14 cellular contexts compared by ENCODE assay signal in the genomic region with DNA sequence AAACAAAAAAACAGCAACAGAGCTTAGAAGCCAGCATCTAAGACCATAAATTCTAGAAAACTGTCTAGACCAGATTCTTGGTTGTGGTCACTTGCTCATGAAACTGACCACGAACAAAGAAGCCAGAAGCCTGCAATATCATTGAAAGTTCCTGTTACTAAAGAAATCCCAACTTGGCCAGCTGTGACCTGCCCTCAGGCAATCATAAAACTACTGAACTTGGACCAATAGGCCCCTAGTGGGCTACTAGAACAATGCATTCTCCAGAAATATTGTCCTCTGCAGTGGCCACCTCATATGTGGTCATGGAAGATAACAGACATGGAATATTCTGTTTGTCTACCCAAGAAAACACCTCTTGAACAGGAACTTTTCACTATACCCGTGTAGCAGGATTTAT.
A peak's percentile ranks its signal among the peaks of the same experiment; 100 is the strongest.
DNase-seq lines count a peak whose midpoint lies in the region; FAIRE-seq and TF ChIP-seq lines count a peak whose summit lies in the region.
"Had no signal": no experiment of that assay in that cellular context is flagged by ENCODE, and none has a peak within 500 bp of the region (broad histone marks: within the 10 kb centered on the region; RNA-seq: fewer than 3 reads in every experiment).

No MANE protein-coding gene starts in this region.

- H4K91ac ChIP-seq in H9 (ENCODE audit: insufficient read length, low read depth, low read length): no peak overlapping the region

- no peaks in the 10 kb centered on the region for H3K4me1 ChIP-seq in H9 (ENCODE audit: insufficient read depth, low read length)
- H3K4me1 ChIP-seq: uterus had no signal

- H3K4ac ChIP-seq in H9 (ENCODE audit: low read depth, low read length): no peak overlapping the region

- H3K18ac ChIP-seq in H9 (ENCODE audit: insufficient read length, low read depth, low read length): no peak overlapping the region

- no peak overlapping the region for H2BK5ac ChIP-seq in H9 (ENCODE audit: insufficient read length, low read length)

- DNase-seq in H9: no peak
- peak; percentile 14 for DNase-seq in RPMI8226
- peak; percentile 68 for DNase-seq in islet precursor cell
- no peak for DNase-seq in hepatic stellate cell (ENCODE audit: low spot score)
- no peak for DNase-seq in RCC 7860 (ENCODE audit: low spot score)
- no peak for DNase-seq in SIG-M5 treated with dmso at 0.1 percent for 504 hours (lab: John Stamatoyannopoulos, UW; ENCODE audit: unreplicated experiment)
- no peak for DNase-seq in RWPE1 (ENCODE audit: low spot score)
- DNase-seq: activated CD4-positive, CD25-positive, alpha-beta regulatory T cell; NCI-H1417 treated with DMSO at 0.1 percent for 48 hours; uterus had no signal

- H3K23ac ChIP-seq in H9 (ENCODE audit: insufficient read length, low read depth, low read length): no peak overlapping the region

- H2BK12ac ChIP-seq in H9 (ENCODE audit: insufficient read length, low read depth, low read length): no peak overlapping the region

- no peaks in the 10 kb centered on the region for H3K27me3 ChIP-seq in H9 (ENCODE audit: insufficient read depth, low read length)
- H3K27me3 ChIP-seq: uterus had no signal

- H3K56ac ChIP-seq in H9 (ENCODE audit: insufficient read length, low read depth, low read length): no peak overlapping the region

- no peak overlapping the region for H4K5ac ChIP-seq in H9 (ENCODE audit: insufficient read length, low read depth, low read length)

- H3K79me2 ChIP-seq in H9 (ENCODE audit: insufficient read depth, low read length): no peaks in the 10 kb centered on the region

- H2BK120ac ChIP-seq in H9 (ENCODE audit: low read depth, low read length, poor library complexity, severe bottlenecking): no peak overlapping the region

- WGBS in H9 (ENCODE audit: extremely low coverage, insufficient read length, low lambda C conversion rate): no CpG with 5 or more reads among the region's 2 CpGs

- POLR2A ChIA-PET in RWPE1 (lab: Yijun Ruan, JAX; ENCODE audit: low non-redundant PET): no interaction called here

- no peak overlapping the region for H3K14ac ChIP-seq in H9 (ENCODE audit: insufficient read depth, low read length)

- H3K36me3 Mint-ChIP-seq in H9 (ENCODE audit: insufficient read depth in 1 of 3, low read depth in 3 of 3): no peaks in the 10 kb centered on the region
- H3K36me3 Mint-ChIP-seq: memory B cell had no signal

- H3K23me2 ChIP-seq in H9 (ENCODE audit: insufficient read length, low read depth, low read length, poor library complexity, severe bottlenecking): no peaks in the 10 kb centered on the region

- no peak overlapping the region for H2AK5ac ChIP-seq in H9 (ENCODE audit: insufficient read length, low read length)

- H3T11ph ChIP-seq in H9 (ENCODE audit: low read length): no peak overlapping the region

- H4K20me1 ChIP-seq in H9 (ENCODE audit: control insufficient read depth, insufficient read depth, insufficient read length): no peaks in the 10 kb centered on the region

- H3K27me3 Mint-ChIP-seq in H9 (ENCODE audit: low read depth): no peaks in the 10 kb centered on the region
- H3K27me3 Mint-ChIP-seq: memory B cell had no signal

- H3K79me1 ChIP-seq in H9 (ENCODE audit: insufficient read depth, low read depth, low read length, poor library complexity, severe bottlenecking): no peaks in the 10 kb centered on the region

- no peak overlapping the region for H3K27ac ChIP-seq in C4-2B
- H3K27ac ChIP-seq in H9 (ENCODE audit: insufficient read length, low read depth, low read length): no peak overlapping the region
- H3K27ac ChIP-seq in RWPE1: no peak overlapping the region
- H3K27ac ChIP-seq: uterus had no signal

- CTCF ChIA-PET in RWPE1 (lab: Yijun Ruan, JAX): no interaction called here

- no peak overlapping the region for H4K8ac ChIP-seq in H9 (replicated peaks; ENCODE audit: insufficient read length, low read depth, low read length)

- no peak overlapping the region for H2BK20ac ChIP-seq in H9 (ENCODE audit: low read depth, low read length, poor library complexity, severe bottlenecking)

- no peak overlapping the region for H3K9ac ChIP-seq in H9 (ENCODE audit: extremely low read depth, insufficient read length, low read length)

- peak; percentile 36 for TF ChIP-seq CTCF in C4-2B (conservative IDR thresholded peaks at IDR 0.05)
- 0 out of 3 replicates have a peak, but pooled peaks have one; percentile 26 for TF ChIP-seq CTCF in H9 (conservative IDR thresholded peaks at IDR 0.05)
- TF ChIP-seq CTCF in RWPE1 (conservative IDR thresholded peaks at IDR 0.05; ENCODE audit: low read depth): no peak

- no peak for FAIRE-seq in RCC 7860 (lab: Jason Lieb, UNC)
- FAIRE-seq: frontal cortex, H1 had no signal

- no peaks in the 10 kb centered on the region for H3K4me1 Mint-ChIP-seq in H9
- H3K4me1 Mint-ChIP-seq: memory B cell had no signal

- no peaks in the 10 kb centered on the region; a peak in 2 of 5 replicates for H3K9me3 Mint-ChIP-seq in H9
- H3K9me3 Mint-ChIP-seq: memory B cell had no signal

- H3K4me3 Mint-ChIP-seq in H9: no peak overlapping the region
- H3K4me3 Mint-ChIP-seq: memory B cell had no signal

- no peak overlapping the region for H3K4me2 ChIP-seq in H9 (ENCODE audit: insufficient read depth, insufficient read length, low read length)

- no peaks in the 10 kb centered on the region for H3K9me3 ChIP-seq in H9 (ENCODE audit: control insufficient read depth, low read depth, low read length)
- H3K9me3 ChIP-seq: uterus had no signal

- no peak overlapping the region for H2BK15ac ChIP-seq in H9 (ENCODE audit: low read depth, low read length)

- no peak overlapping the region for H2AFZ ChIP-seq in H9 (ENCODE audit: low read length)

- H3K27ac Mint-ChIP-seq in H9: no peak overlapping the region
- H3K27ac Mint-ChIP-seq: memory B cell had no signal

Comparison
In these comparisons a context has a peak if more than half of its experiments do, and no peak if none do; other contexts are left out.
1. DNase-seq: peak in RPMI8226 (single experiment) and islet precursor cell (single experiment); none in H9 (single experiment), hepatic stellate cell (single experiment), RCC 7860 (single experiment), SIG-M5 treated with dmso at 0.1 percent for 504 hours (single experiment) and RWPE1 (single experiment).